In genomic region chr9:13863112-13863511, GRCh38 we compare ENCODE assay signal across 17 cellular contexts.
DNase-seq lines count a peak whose midpoint lies in the region; ATAC-seq, FAIRE-seq and TF ChIP-seq lines count a peak whose summit lies in the region.
"Had no signal": no experiment of that assay in that cellular context is flagged by ENCODE, and none has a peak within 500 bp of the region (broad histone marks: within the 10 kb centered on the region; RNA-seq: fewer than 3 reads in every experiment).

No MANE protein-coding gene starts in this region.

- DNase-seq in A673 (ENCODE audit: low spot score) (peak; percentile 3), cerebellar cortex (ENCODE audit: low spot score) (peak; percentile 3), right atrium auricular region (ENCODE audit: low spot score) (peak; percentile 72), pancreas (peak in 1 of 6 donors; percentile 18), H54 (ENCODE audit: insufficient read length, low spot score) (no peak)
- no peak for DNase-seq in CD8-positive, alpha-beta T cell
- no peak for DNase-seq in stimulated activated CD4-positive, alpha-beta T cell treated with anti-CD3 and anti-CD28 coated beads, Interleukin-2, amount 100 ng/mL, for 48 hours
- DNase-seq: ACHN; activated CD4-positive, alpha-beta T cell treated with anti-CD3 and anti-CD28 coated beads, Interleukin-2, amount 10 ng/mL, durations not matched to agents 24 days and 14 days; brain microvascular endothelial cell; NCI-H2171 treated with DMSO at 0.1 percent for 48 hours; small intestine had no signal

- H3K4me1 ChIP-seq in A673 (ENCODE audit: insufficient read depth, low read length, poor library complexity, severe bottlenecking) (no peaks in the 10 kb centered on the region), right atrium auricular region (peaks cover 0 to 21% of the 10 kb centered on the region in 2 donors), pancreas (no peaks in the 10 kb centered on the region)
- no peaks in the 10 kb centered on the region for H3K4me1 ChIP-seq in CD8-positive, alpha-beta T cell (ENCODE audit: insufficient read depth, low read length)

- H3K27me3 Mint-ChIP-seq in CD8-positive, alpha-beta T cell (ENCODE audit: low read depth) = no peaks in the 10 kb centered on the region
- H3K27me3 Mint-ChIP-seq: activated CD4-positive, alpha-beta T cell treated with anti-CD3 and anti-CD28 coated beads, Interleukin-2, amount 10 ng/mL, durations not matched to agents 24 days and 14 days; activated T-helper 17 cell treated with anti-CD3 and anti-CD28 coated beads, Interleukin-2, amount 50 U/mL, for 72 hours had no signal

- no peaks in the 10 kb centered on the region for H3K27me3 ChIP-seq in A673 (replicated peaks; ENCODE audit: insufficient read depth, low read depth, low read length, poor library complexity)
- no peaks in the 10 kb centered on the region for H3K27me3 ChIP-seq in right atrium auricular region
- no peaks in the 10 kb centered on the region for H3K27me3 ChIP-seq in pancreas
- no peaks in the 10 kb centered on the region for H3K27me3 ChIP-seq in CD8-positive, alpha-beta T cell (ENCODE audit: insufficient read depth, low read length)
- H3K27me3 ChIP-seq: brain microvascular endothelial cell, upper lobe of left lung had no signal

- no peaks in the 10 kb centered on the region for H3K4me1 Mint-ChIP-seq in CD8-positive, alpha-beta T cell (ENCODE audit: low read depth)
- H3K4me1 Mint-ChIP-seq: activated CD4-positive, alpha-beta T cell treated with anti-CD3 and anti-CD28 coated beads, Interleukin-2, amount 10 ng/mL, durations not matched to agents 24 days and 14 days; activated T-helper 17 cell treated with anti-CD3 and anti-CD28 coated beads, Interleukin-2, amount 50 U/mL, for 72 hours had no signal

- no peak overlapping the region for H3K27ac Mint-ChIP-seq in CD8-positive, alpha-beta T cell
- H3K27ac Mint-ChIP-seq: activated CD4-positive, alpha-beta T cell treated with anti-CD3 and anti-CD28 coated beads, Interleukin-2, amount 10 ng/mL, durations not matched to agents 24 days and 14 days; activated T-helper 17 cell treated with anti-CD3 and anti-CD28 coated beads, Interleukin-2, amount 50 U/mL, for 72 hours; T-helper 1 cell treated with Interleukin-12 subunit alpha and Interleukin-12 subunit beta and Interleukin-4 antibody, amounts not matched to agents 30 μg/mL and 1 μg/mL, for 36 hours had no signal

- POLR2A ChIA-PET in A673 (lab: Charles Lee; ENCODE audit: low non-redundant PET) = no interaction called here
- POLR2A ChIA-PET in CD8-positive, alpha-beta T cell (lab: Charles Lee) = no interaction called here

- CTCF ChIA-PET in A673 (lab: Charles Lee) = no interaction called here
- CTCF ChIA-PET in CD8-positive, alpha-beta T cell (lab: Charles Lee) = no interaction called here

- TF ChIP-seq CTCF in A673 (conservative IDR thresholded peaks at IDR 0.05; ENCODE audit: low read depth, low read length) = no peak
- TF ChIP-seq CTCF in right atrium auricular region (IDR thresholded peaks at IDR 0.05) = no peak
- no peak for TF ChIP-seq CTCF in pancreas (IDR thresholded peaks at IDR 0.05)
- no peak for TF ChIP-seq CTCF in CD8-positive, alpha-beta T cell (IDR thresholded peaks at IDR 0.05)

- intact Hi-C loops in A673 (cut with micrococcal nuclease; ENCODE audit: unreplicated experiment) = loop anchor here (10.0 kb wide), 1 partner anchor 62 kb away; no protein-coding TSS in a partner anchor
- intact Hi-C loops in pancreas (cut with DNase I) = no loop called here
- intact Hi-C loops in CD8-positive, alpha-beta T cell (cut with DNase I, micrococcal nuclease) = no loop called here

- no TSS peak for BruUV-seq in A673 (replicated peaks; lab: Mats Ljungman, UMichigan)

- H3K36me3 Mint-ChIP-seq in CD8-positive, alpha-beta T cell = no peaks in the 10 kb centered on the region

- H3K4me3 ChIP-seq in A673 (ENCODE audit: low read depth, low read length, poor library complexity, severe bottlenecking) (no peak overlapping the region), right atrium auricular region (no peak overlapping the region), pancreas (no peak overlapping the region)
- H3K4me3 ChIP-seq in CD8-positive, alpha-beta T cell (ENCODE audit: low read depth, low read length) = no peak overlapping the region
- H3K4me3 ChIP-seq: upper lobe of left lung had no signal

- WGBS in pancreas, 2 donors = 51 to 72% methylated on average over 1 of the region's 1 CpG

- ATAC-seq in pancreas (peak in 3 of 4 donors; percentile 54 to 68 (median 65)), HG03039 (IDR thresholded peaks at IDR 0.05; ENCODE audit: unreplicated experiment) (no peak)
- ATAC-seq in CD8-positive, alpha-beta T cell = no peak
- ATAC-seq: activated T-helper 17 cell treated with anti-CD3 and anti-CD28 coated beads, Interleukin-2, amount 50 U/mL, for 72 hours had no signal

- no peak overlapping the region for H3K4me3 Mint-ChIP-seq in CD8-positive, alpha-beta T cell
- H3K4me3 Mint-ChIP-seq: activated CD4-positive, alpha-beta T cell treated with anti-CD3 and anti-CD28 coated beads, Interleukin-2, amount 10 ng/mL, durations not matched to agents 24 days and 14 days; activated T-helper 17 cell treated with anti-CD3 and anti-CD28 coated beads, Interleukin-2, amount 50 U/mL, for 72 hours; T-helper 1 cell treated with Interleukin-12 subunit alpha and Interleukin-12 subunit beta and Interleukin-4 antibody, amounts not matched to agents 30 μg/mL and 1 μg/mL, for 36 hours had no signal

- H3K36me3 ChIP-seq in A673 (ENCODE audit: insufficient read depth, low read length, poor library complexity, severe bottlenecking) (no peaks in the 10 kb centered on the region), right atrium auricular region (no peaks in the 10 kb centered on the region), pancreas (no peaks in the 10 kb centered on the region)
- H3K36me3 ChIP-seq in CD8-positive, alpha-beta T cell (ENCODE audit: insufficient read depth, low read length) = no peaks in the 10 kb centered on the region
- H3K36me3 ChIP-seq: brain microvascular endothelial cell, upper lobe of left lung had no signal

- no peak for TF ChIP-seq POLR2A in H54 (IDR thresholded peaks at IDR 0.05; ENCODE audit: low read depth, low read length)

- H3K27ac ChIP-seq in A673 (ENCODE audit: low read depth, low read length, poor library complexity, severe bottlenecking) = no peak overlapping the region
- peak overlapping the region in 1 of 2 donors; percentile 9 for H3K27ac ChIP-seq in right atrium auricular region
- no peak overlapping the region for H3K27ac ChIP-seq in pancreas
- no peak overlapping the region for H3K27ac ChIP-seq in CD8-positive, alpha-beta T cell (ENCODE audit: low read depth, low read length)
- H3K27ac ChIP-seq: brain microvascular endothelial cell, upper lobe of left lung had no signal

- H3K9me3 ChIP-seq in A673 (ENCODE audit: low read depth, low read length, poor library complexity, severe bottlenecking) = no peaks in the 10 kb centered on the region
- no peaks in the 10 kb centered on the region for H3K9me3 ChIP-seq in right atrium auricular region
- H3K9me3 ChIP-seq in pancreas = no peaks in the 10 kb centered on the region
- no peaks in the 10 kb centered on the region for H3K9me3 ChIP-seq in CD8-positive, alpha-beta T cell (ENCODE audit: low read length)
- H3K9me3 ChIP-seq: upper lobe of left lung had no signal

- FAIRE-seq in pancreas (lab: Jason Lieb, UNC) (no peak), H54 (lab: Jason Lieb, UNC) (no peak)
- FAIRE-seq: endometrium, small intestine had no signal

- H3K9me3 Mint-ChIP-seq in CD8-positive, alpha-beta T cell = peaks cover 8% of the 10 kb centered on the region
- H3K9me3 Mint-ChIP-seq: activated CD4-positive, alpha-beta T cell treated with anti-CD3 and anti-CD28 coated beads, Interleukin-2, amount 10 ng/mL, durations not matched to agents 24 days and 14 days; T-helper 1 cell treated with Interleukin-12 subunit alpha and Interleukin-12 subunit beta and Interleukin-4 antibody, amounts not matched to agents 30 μg/mL and 1 μg/mL, for 36 hours had no signal

Comparison
In these comparisons a context has a peak if more than half of its experiments do, and no peak if none do; other contexts are left out.
1. DNase-seq: peak in A673 (single experiment), cerebellar cortex (single experiment) and right atrium auricular region (single experiment); none in CD8-positive, alpha-beta T cell (0 of 7), stimulated activated CD4-positive, alpha-beta T cell treated with anti-CD3 and anti-CD28 coated beads, Interleukin-2, amount 100 ng/mL, for 48 hours (0 of 2) and H54 (single experiment).
2. ATAC-seq: peak in pancreas (3 of 4); none in HG03039 (single experiment) and CD8-positive, alpha-beta T cell (single experiment).